ENCODE assay signal across 32 cellular contexts in genomic region chrX:52341493-52341892, GRCh38. TPM values are rescaled to one million over a fixed set of nuclear protein-coding genes. Genes with fewer than 3 reads are reported as not detected.
DNase-seq lines count a peak whose midpoint lies in the region; ATAC-seq lines count a peak whose summit lies in the region.
"Had no signal": no experiment of that assay in that cellular context is flagged by ENCODE, and none has a peak within 500 bp of the region (broad histone marks: within the 10 kb centered on the region; RNA-seq: fewer than 3 reads in every experiment).

No MANE protein-coding gene starts in this region.

- H3K36me3 Mint-ChIP-seq in activated T-helper 17 cell treated with anti-CD3 and anti-CD28 coated beads, Interleukin-2, amount 50 U/mL, for 72 hours (ENCODE audit: low read depth) = no peaks in the 10 kb centered on the region
- H3K36me3 Mint-ChIP-seq: activated CD4-positive, alpha-beta memory T cell treated with anti-CD3 and anti-CD28 coated beads for 36 hours; activated naive CD8-positive, alpha-beta T cell; naive thymus-derived CD4-positive, alpha-beta T cell; T-cell had no signal

- no peaks in the 10 kb centered on the region for H3K9me3 Mint-ChIP-seq in activated T-helper 17 cell treated with anti-CD3 and anti-CD28 coated beads, Interleukin-2, amount 50 U/mL, for 72 hours
- H3K9me3 Mint-ChIP-seq: activated CD4-positive, alpha-beta memory T cell treated with anti-CD3 and anti-CD28 coated beads for 36 hours; activated T-helper 2 cell treated with anti-CD3 and anti-CD28 coated beads, Interferon-gamma antibody, Interleukin-2, Interleukin-4, amounts not matched to agents 10 μg/mL and 5 μg/mL and 100 μg/mL, durations not matched to agents 14 hours and 24 hours and 36 hours; dendritic cell treated with granulocyte-macrophage colony-stimulating factor and Interleukin-4, amounts not matched to agents 40 ng/mL and 50 ng/mL, for 4 days; naive thymus-derived CD4-positive, alpha-beta T cell; T-cell had no signal

- intact Hi-C loops in left cardiac atrium (cut with DNase I) = no loop called here

- H3K4me1 Mint-ChIP-seq in activated T-helper 17 cell treated with anti-CD3 and anti-CD28 coated beads, Interleukin-2, amount 50 U/mL, for 72 hours = no peaks in the 10 kb centered on the region
- H3K4me1 Mint-ChIP-seq: T-cell had no signal

- peaks cover 8% of the 10 kb centered on the region for H3K27me3 Mint-ChIP-seq in activated T-helper 17 cell treated with anti-CD3 and anti-CD28 coated beads, Interleukin-2, amount 50 U/mL, for 72 hours
- H3K27me3 Mint-ChIP-seq: activated CD4-positive, alpha-beta memory T cell treated with anti-CD3 and anti-CD28 coated beads for 36 hours; dendritic cell treated with granulocyte-macrophage colony-stimulating factor and Interleukin-4, amounts not matched to agents 40 ng/mL and 50 ng/mL, for 4 days; progenitor cell of endocrine pancreas had no signal

- peak; percentile 48 for ATAC-seq in activated T-helper 17 cell treated with anti-CD3 and anti-CD28 coated beads, Interleukin-2, amount 50 U/mL, for 72 hours (replicated peaks)
- ATAC-seq in left cardiac atrium = no peak
- ATAC-seq: gastroesophageal sphincter; left ventricle myocardium superior; naive thymus-derived CD4-positive, alpha-beta T cell; T-cell had no signal

- no peak overlapping the region for H3K27ac Mint-ChIP-seq in activated T-helper 17 cell treated with anti-CD3 and anti-CD28 coated beads, Interleukin-2, amount 50 U/mL, for 72 hours
- H3K27ac Mint-ChIP-seq: activated CD4-positive, alpha-beta memory T cell treated with anti-CD3 and anti-CD28 coated beads for 36 hours; activated naive CD8-positive, alpha-beta T cell; activated T-helper 2 cell treated with anti-CD3 and anti-CD28 coated beads, Interferon-gamma antibody, Interleukin-2, Interleukin-4, amounts not matched to agents 10 μg/mL and 5 μg/mL and 100 μg/mL, durations not matched to agents 14 hours and 24 hours and 36 hours; dendritic cell treated with granulocyte-macrophage colony-stimulating factor and Interleukin-4, amounts not matched to agents 40 ng/mL and 50 ng/mL, for 4 days; naive thymus-derived CD4-positive, alpha-beta T cell; progenitor cell of endocrine pancreas; T-cell had no signal

- no peak overlapping the region for H3K4me3 Mint-ChIP-seq in activated T-helper 17 cell treated with anti-CD3 and anti-CD28 coated beads, Interleukin-2, amount 50 U/mL, for 72 hours
- H3K4me3 Mint-ChIP-seq: activated CD4-positive, alpha-beta memory T cell treated with anti-CD3 and anti-CD28 coated beads for 36 hours; activated naive CD8-positive, alpha-beta T cell; dendritic cell treated with granulocyte-macrophage colony-stimulating factor and Interleukin-4, amounts not matched to agents 40 ng/mL and 50 ng/mL, for 4 days; naive thymus-derived CD4-positive, alpha-beta T cell; T-cell had no signal

- in situ Hi-C loops in G401 (cut with HindIII; ENCODE audit: low sequenced_read_pairs) = no loop called here

- peak; percentile 30 for DNase-seq in Daoy (ENCODE audit: low read depth)
- peak; percentile 55 for DNase-seq in LHCN-M2 (ENCODE audit: low read depth)
- peak; percentile 51 for DNase-seq in renal cortical epithelial cell (ENCODE audit: low read depth)
- DNase-seq in NCI-H1048 (lab: John Stamatoyannopoulos, UW) = no peak
- no peak for DNase-seq in G401 (ENCODE audit: low spot score)
- DNase-seq in left cardiac atrium = no peak
- DNase-seq: ACHN; activated CD4-positive, alpha-beta memory T cell treated with anti-CD3 and anti-CD28 coated beads for 36 hours; activated CD8-positive, alpha-beta memory T cell treated with anti-CD3 and anti-CD28 coated beads, Interleukin-2, amount 50 U/mL, for 4 hours; central memory CD4-positive, alpha-beta T cell; DMS79; hippocampal formation; left ventricle myocardium superior; naive thymus-derived CD4-positive, alpha-beta T cell; NCI-H1694 treated with DMSO at 0.1 percent for 48 hours; NCI-H2171; NCI-H524 treated with DMSO at 0.1 percent for 48 hours; sigmoid colon; SJCRH30; stimulated activated CD4-positive, alpha-beta T cell treated with anti-CD3 and anti-CD28 coated beads, Interleukin-15, amount 100 ng/mL, for 24 hours; stomach; T-cell; thyroid gland had no signal

RNA-seq across cellular contexts. Expression of gene XAGE2, which starts 27.3 kb away (rescaled TPM):
- not detected in 2 replicates for total RNA-seq in Daoy (2014; rRNA removed; shearing (Covaris generic))
- total RNA-seq in LHCN-M2 (2014; rRNA removed) (not detected in 2 replicates), renal cortical epithelial cell (not detected in 2 replicates), left cardiac atrium (not detected)
- not detected for polyA plus RNA-seq in LHCN-M2 (2012)
- not detected for total RNA-seq in activated T-helper 17 cell treated with anti-CD3 and anti-CD28 coated beads, Interleukin-2, amount 50 U/mL, for 72 hours
- total RNA-seq in G401 (2014; rRNA removed; shearing (Covaris generic)) = not detected in 2 replicates
- total RNA-seq: activated CD4-positive, alpha-beta memory T cell treated with anti-CD3 and anti-CD28 coated beads for 36 hours; activated T-helper 2 cell treated with anti-CD3 and anti-CD28 coated beads, Interferon-gamma antibody, Interleukin-2, Interleukin-4, amounts not matched to agents 10 μg/mL and 5 μg/mL and 100 μg/mL, durations not matched to agents 14 hours and 24 hours and 36 hours; astrocyte; esophagus muscularis mucosa; gastroesophageal sphincter; left ventricle myocardium superior; naive thymus-derived CD4-positive, alpha-beta T cell; progenitor cell of endocrine pancreas; sigmoid colon; SJCRH30; stomach; T-cell; thyroid gland had no signal
- polyA plus RNA-seq: BJ; naive thymus-derived CD4-positive, alpha-beta T cell; sigmoid colon; stomach had no signal

Comparison
In these comparisons a context has a peak if more than half of its experiments do, and no peak if none do; other contexts are left out.
1. DNase-seq: peak in Daoy (single experiment), LHCN-M2 (single experiment) and renal cortical epithelial cell (single experiment); none in NCI-H1048 (single experiment), G401 (single experiment) and left cardiac atrium (single experiment).